14 cellular contexts compared by ENCODE assay signal in genomic region chr7:35722054-35722849, GRCh38. TPM values are rescaled to one million over a fixed set of nuclear protein-coding genes. Genes with fewer than 3 reads are reported as not detected.
DNase-seq lines count a peak whose midpoint lies in the region; ATAC-seq lines count a peak whose summit lies in the region.
"Had no signal": no experiment of that assay in that cellular context is flagged by ENCODE, and none has a peak within 500 bp of the region (broad histone marks: within the 10 kb centered on the region; RNA-seq: fewer than 3 reads in every experiment).

No MANE protein-coding gene starts in this region.

- peak overlapping the region; percentile 56 for H3K27ac Mint-ChIP-seq in activated T-helper 1 cell treated with anti-CD3 and anti-CD28 coated beads, Interleukin-12 subunit alpha, Interleukin-12 subunit beta, Interleukin-2, Interleukin-4 antibody, amounts not matched to agents 30 ng/mL and 10 ng/mL and 1 ng/mL, durations not matched to agents 14 hours and 24 hours and 36 hours
- H3K27ac Mint-ChIP-seq: neural progenitor cell had no signal

- H3K9me3 Mint-ChIP-seq in activated T-helper 1 cell treated with anti-CD3 and anti-CD28 coated beads, Interleukin-12 subunit alpha, Interleukin-12 subunit beta, Interleukin-2, Interleukin-4 antibody, amounts not matched to agents 30 ng/mL and 10 ng/mL and 1 ng/mL, durations not matched to agents 14 hours and 24 hours and 36 hours, result peaks cover 11% of the 10 kb centered on the region

- peak; percentile 31 for ATAC-seq in HG03039 (IDR thresholded peaks at IDR 0.05; ENCODE audit: unreplicated experiment)
- ATAC-seq in HG02884 (IDR thresholded peaks at IDR 0.05; ENCODE audit: unreplicated experiment), result no peak

- intact Hi-C loops in activated T-helper 1 cell treated with anti-CD3 and anti-CD28 coated beads, Interleukin-12 subunit alpha, Interleukin-12 subunit beta, Interleukin-2, Interleukin-4 antibody, amounts not matched to agents 30 ng/mL and 10 ng/mL and 1 ng/mL, durations not matched to agents 14 hours and 24 hours and 36 hours (cut with micrococcal nuclease), result loop anchor here (1.0 to 5.0 kb wide), 3 partner anchors 8 to 395 kb away; partner anchors contain the start of gene HERPUD2
- intact Hi-C loops in posterior vena cava (cut with DNase I), result no loop called here

- DNase-seq in activated T-cell treated with anti-CD3 and anti-CD28 coated beads for 24 hours (ENCODE audit: low read depth) (peak; percentile 28), posterior vena cava (ENCODE audit: low spot score) (no peak), NCI-H1417 treated with DMSO at 0.1 percent for 48 hours (lab: John Stamatoyannopoulos, UW) (no peak)
- DNase-seq in activated T-cell treated with anti-CD3 and anti-CD28 coated beads, Interleukin-2, amount 50 U/mL, for 1 hour, result no peak
- DNase-seq in activated T-helper 1 cell treated with anti-CD3 and anti-CD28 coated beads, Interleukin-12 subunit alpha, Interleukin-12 subunit beta, Interleukin-2, Interleukin-4 antibody, amounts not matched to agents 30 ng/mL and 10 ng/mL and 1 ng/mL, durations not matched to agents 14 hours and 24 hours and 36 hours (ENCODE audit: low spot score), result no peak
- peak; percentile 53 for DNase-seq in stimulated activated CD4-positive, alpha-beta T cell treated with anti-CD3 and anti-CD28 coated beads, Interleukin-4, amount 100 ng/mL, for 24 hours
- DNase-seq: activated CD8-positive, alpha-beta memory T cell treated with anti-CD3 and anti-CD28 coated beads, Interleukin-2, amount 50 U/mL, for 48 hours; DMS79 treated with DMSO at 0.1 percent for 48 hours; NCI-H2107; OCI-M1; uterus had no signal

- H3K4me3 Mint-ChIP-seq in activated T-helper 1 cell treated with anti-CD3 and anti-CD28 coated beads, Interleukin-12 subunit alpha, Interleukin-12 subunit beta, Interleukin-2, Interleukin-4 antibody, amounts not matched to agents 30 ng/mL and 10 ng/mL and 1 ng/mL, durations not matched to agents 14 hours and 24 hours and 36 hours, result no peak overlapping the region
- H3K4me3 Mint-ChIP-seq: neural progenitor cell had no signal

- H3K4me1 Mint-ChIP-seq in activated T-helper 1 cell treated with anti-CD3 and anti-CD28 coated beads, Interleukin-12 subunit alpha, Interleukin-12 subunit beta, Interleukin-2, Interleukin-4 antibody, amounts not matched to agents 30 ng/mL and 10 ng/mL and 1 ng/mL, durations not matched to agents 14 hours and 24 hours and 36 hours (ENCODE audit: low read depth), result peaks cover 43% of the 10 kb centered on the region
- H3K4me1 Mint-ChIP-seq: neural progenitor cell had no signal

- no peaks in the 10 kb centered on the region for H3K36me3 Mint-ChIP-seq in activated T-helper 1 cell treated with anti-CD3 and anti-CD28 coated beads, Interleukin-12 subunit alpha, Interleukin-12 subunit beta, Interleukin-2, Interleukin-4 antibody, amounts not matched to agents 30 ng/mL and 10 ng/mL and 1 ng/mL, durations not matched to agents 14 hours and 24 hours and 36 hours (ENCODE audit: low read depth)
- H3K36me3 Mint-ChIP-seq: neural progenitor cell had no signal

- H3K27me3 Mint-ChIP-seq in activated T-helper 1 cell treated with anti-CD3 and anti-CD28 coated beads, Interleukin-12 subunit alpha, Interleukin-12 subunit beta, Interleukin-2, Interleukin-4 antibody, amounts not matched to agents 30 ng/mL and 10 ng/mL and 1 ng/mL, durations not matched to agents 14 hours and 24 hours and 36 hours (ENCODE audit: insufficient read depth), result peaks cover 6% of the 10 kb centered on the region

RNA-seq across cellular contexts. Expression of gene HERPUD2, which starts 27.3 kb away (rescaled TPM):
- total RNA-seq in activated T-helper 1 cell treated with anti-CD3 and anti-CD28 coated beads, Interleukin-12 subunit alpha, Interleukin-12 subunit beta, Interleukin-2, Interleukin-4 antibody, amounts not matched to agents 30 ng/mL and 10 ng/mL and 1 ng/mL, durations not matched to agents 14 hours and 24 hours and 36 hours, result 24.7 and 24.8 TPM in 2 replicates
- total RNA-seq in posterior vena cava, result 10 to 100 TPM; 21.1 to 22.4 TPM

Comparison
In these comparisons a context has a peak if more than half of its experiments do, and no peak if none do; other contexts are left out.
1. DNase-seq: peak in activated T-cell treated with anti-CD3 and anti-CD28 coated beads for 24 hours (single experiment) and stimulated activated CD4-positive, alpha-beta T cell treated with anti-CD3 and anti-CD28 coated beads, Interleukin-4, amount 100 ng/mL, for 24 hours (single experiment); none in activated T-cell treated with anti-CD3 and anti-CD28 coated beads, Interleukin-2, amount 50 U/mL, for 1 hour (single experiment), activated T-helper 1 cell treated with anti-CD3 and anti-CD28 coated beads, Interleukin-12 subunit alpha, Interleukin-12 subunit beta, Interleukin-2, Interleukin-4 antibody, amounts not matched to agents 30 ng/mL and 10 ng/mL and 1 ng/mL, durations not matched to agents 14 hours and 24 hours and 36 hours (single experiment), posterior vena cava (single experiment) and NCI-H1417 treated with DMSO at 0.1 percent for 48 hours (single experiment).